ENCODE assay signal across 8 cellular contexts in genomic region chr22:37804886-37805857, GRCh38. TPM values are rescaled to one million over a fixed set of nuclear protein-coding genes. Genes with fewer than 3 reads are reported as not detected.
DNase-seq lines count a peak whose midpoint lies in the region; ATAC-seq and TF ChIP-seq lines count a peak whose summit lies in the region.

No MANE protein-coding gene starts in this region.

- H3K4me3 ChIP-seq in SJCRH30 = peak overlapping the region; percentile 69
- peak overlapping the region; percentile 71 to 81 for H3K4me3 ChIP-seq in foreskin fibroblast (ENCODE audit: low read depth in 1 of 2, low read length in 2 of 2)

- no peaks in the 10 kb centered on the region for H3K36me3 ChIP-seq in SJCRH30

- no peaks in the 10 kb centered on the region for H3K9me3 Mint-ChIP-seq in nephron
- H3K9me3 Mint-ChIP-seq in stimulated activated naive CD8-positive, alpha-beta T cell treated with anti-CD3 and anti-CD28 coated beads, Interleukin-15, Interleukin-2, amounts not matched to agents 100 ng/mL and 50 ng/mL, for 24 hours = no peaks in the 10 kb centered on the region

- peak overlapping the region; percentile 72 to 90 (median 89) for H3K27ac Mint-ChIP-seq in nephron
- H3K27ac Mint-ChIP-seq in stimulated activated naive CD8-positive, alpha-beta T cell treated with anti-CD3 and anti-CD28 coated beads, Interleukin-15, Interleukin-2, amounts not matched to agents 100 ng/mL and 50 ng/mL, for 24 hours = no peak overlapping the region

- 0 out of 2 replicates have a peak, but pooled peaks cover 2% of the 10 kb centered on the region for H3K27me3 ChIP-seq in SJCRH30

- peaks cover 25% of the 10 kb centered on the region for H3K4me1 Mint-ChIP-seq in nephron
- H3K4me1 Mint-ChIP-seq in stimulated activated naive CD8-positive, alpha-beta T cell treated with anti-CD3 and anti-CD28 coated beads, Interleukin-15, Interleukin-2, amounts not matched to agents 100 ng/mL and 50 ng/mL, for 24 hours (ENCODE audit: low read depth) = peaks cover 41% of the 10 kb centered on the region

- peak; percentile 47 to 55 for DNase-seq in AML-193 (lab: John Stamatoyannopoulos, UW)
- peak; percentile 75 for DNase-seq in HT1080 (ENCODE audit: low read depth)
- DNase-seq in SJCRH30 = peak; percentile 86
- peak; percentile 16 to 52 (median 35) for DNase-seq in activated naive CD4-positive, alpha-beta T cell (lab: John Stamatoyannopoulos, UW)
- DNase-seq in foreskin fibroblast = peak; percentile 82 to 94

- no peak for ATAC-seq in GM21381 (IDR thresholded peaks at IDR 0.05; ENCODE audit: unreplicated experiment)

- peaks cover 16% of the 10 kb centered on the region for H3K4me1 ChIP-seq in SJCRH30

- TF ChIP-seq CTCF in foreskin fibroblast (IDR thresholded peaks at IDR 0.05; ENCODE audit: low read depth, low read length) (no peak), nephron (IDR thresholded peaks at IDR 0.05; ENCODE audit: unreplicated experiment in 3 of 3) (no peak)

- no peaks in the 10 kb centered on the region for H3K9me3 ChIP-seq in SJCRH30 (replicated peaks)

- peak overlapping the region; percentile 50; the same call in 1 of the 2 replicates for H3K27ac ChIP-seq in SJCRH30

- peaks cover 6% of the 10 kb centered on the region for H3K27me3 Mint-ChIP-seq in nephron (ENCODE audit: low read depth)
- H3K27me3 Mint-ChIP-seq in stimulated activated naive CD8-positive, alpha-beta T cell treated with anti-CD3 and anti-CD28 coated beads, Interleukin-15, Interleukin-2, amounts not matched to agents 100 ng/mL and 50 ng/mL, for 24 hours = peaks cover 65% of the 10 kb centered on the region

- no peaks in the 10 kb centered on the region for H3K36me3 Mint-ChIP-seq in nephron (ENCODE audit: low read depth)
- H3K36me3 Mint-ChIP-seq in stimulated activated naive CD8-positive, alpha-beta T cell treated with anti-CD3 and anti-CD28 coated beads, Interleukin-15, Interleukin-2, amounts not matched to agents 100 ng/mL and 50 ng/mL, for 24 hours (ENCODE audit: low read depth) = no peaks in the 10 kb centered on the region

- peak overlapping the region; percentile 93 to 99 (median 97) for H3K4me3 Mint-ChIP-seq in nephron
- H3K4me3 Mint-ChIP-seq in stimulated activated naive CD8-positive, alpha-beta T cell treated with anti-CD3 and anti-CD28 coated beads, Interleukin-15, Interleukin-2, amounts not matched to agents 100 ng/mL and 50 ng/mL, for 24 hours = peak overlapping the region; percentile 72

RNA-seq across cellular contexts. Expression of gene GCAT, which starts 2.6 kb away (rescaled TPM):
- 13.4 and 14.6 TPM in 2 replicates for total RNA-seq in HT1080 (2014; rRNA removed; shearing (Covaris generic))
- 11.6 and 16.0 TPM in 2 replicates for polyA plus RNA-seq in HT1080 (2015; cell fraction: cytosol; rRNA removed)
- 10.3 and 11.3 TPM in 2 replicates for polyA plus RNA-seq in HT1080 (2015; cell fraction: nucleus; rRNA removed)
- 14.2 and 15.0 TPM in 2 replicates for total RNA-seq in SJCRH30 (2014; rRNA removed; shearing (Covaris generic))

RNA-seq across cellular contexts. Expression of gene GALR3, which starts 18.0 kb away (rescaled TPM):
- 0.23 TPM in 1 of 2 replicates, not detected in the other for total RNA-seq in HT1080 (2014; rRNA removed; shearing (Covaris generic))
- polyA plus RNA-seq in HT1080 (2015; cell fraction: cytosol; rRNA removed) = not detected in 2 replicates
- not detected in 2 replicates for polyA plus RNA-seq in HT1080 (2015; cell fraction: nucleus; rRNA removed)
- total RNA-seq in SJCRH30 (2014; rRNA removed; shearing (Covaris generic)) = not detected in 2 replicates

RNA-seq across cellular contexts. Expression of gene ANKRD54, which starts 39.0 kb away (rescaled TPM):
- total RNA-seq in HT1080 (2014; rRNA removed; shearing (Covaris generic)) = 29.1 and 38.1 TPM in 2 replicates
- polyA plus RNA-seq in HT1080 (2015; cell fraction: cytosol; rRNA removed) = 33.7 and 34.9 TPM in 2 replicates
- 24.4 and 27.9 TPM in 2 replicates for polyA plus RNA-seq in HT1080 (2015; cell fraction: nucleus; rRNA removed)
- 17.1 and 18.2 TPM in 2 replicates for total RNA-seq in SJCRH30 (2014; rRNA removed; shearing (Covaris generic))

RNA-seq across cellular contexts. Expression of gene EIF3L, which starts 44.0 kb away (rescaled TPM):
- total RNA-seq in HT1080 (2014; rRNA removed; shearing (Covaris generic)) = 570 and 657 TPM in 2 replicates
- polyA plus RNA-seq in HT1080 (2015; cell fraction: cytosol; rRNA removed) = 652 and 713 TPM in 2 replicates
- polyA plus RNA-seq in HT1080 (2015; cell fraction: nucleus; rRNA removed) = 378 and 457 TPM in 2 replicates
- total RNA-seq in SJCRH30 (2014; rRNA removed; shearing (Covaris generic)) = 647 and 707 TPM in 2 replicates

Comparison
In these comparisons a context has a peak if more than half of its experiments do, and no peak if none do; other contexts are left out.
1. DNase-seq: peak in every context shown above with its lines; median percentile 88 in foreskin fibroblast; 86 in SJCRH30; 75 in HT1080; 51 in AML-193; 35 in activated naive CD4-positive, alpha-beta T cell.